In genomic region chr10:128078136-128078969, GRCh38 we compare ENCODE assay signal across 8 cellular contexts. TPM values are rescaled to one million over a fixed set of nuclear protein-coding genes. Genes with fewer than 3 reads are reported as not detected.
DNase-seq lines count a peak whose midpoint lies in the region; ATAC-seq and TF ChIP-seq lines count a peak whose summit lies in the region.

No MANE protein-coding gene starts in this region.

- H3K4me1 Mint-ChIP-seq in CD4-positive, alpha-beta memory T cell = peaks cover 4 to 8% (median 8%) of the 10 kb centered on the region in 4 donors

- H3K27me3 ChIP-seq in CD4-positive, alpha-beta memory T cell (ENCODE audit: insufficient read depth, low read length) = no peaks in the 10 kb centered on the region
- H3K27me3 ChIP-seq in psoas muscle (ENCODE audit: insufficient read depth in 3 of 3, low read length in 2 of 3) = no peaks in the 10 kb centered on the region

- H3K9me3 ChIP-seq in CD4-positive, alpha-beta memory T cell (ENCODE audit: control insufficient read depth in 1 of 2, low read length in 2 of 2) = no peaks in the 10 kb centered on the region
- no peaks in the 10 kb centered on the region for H3K9me3 ChIP-seq in psoas muscle

- H3K27me3 Mint-ChIP-seq in CD4-positive, alpha-beta memory T cell = no peaks in the 10 kb centered on the region

- CTCF ChIA-PET in CD4-positive, alpha-beta memory T cell (lab: Charles Lee; ENCODE audit: partially characterized antibody) = interaction anchor here (0.6 to 10.5 kb wide), 16 partner anchors 8 to 103 kb away, joined by 3 to 91 read pairs (median 4); no protein-coding TSS in a partner anchor

- POLR2A ChIA-PET in CD4-positive, alpha-beta memory T cell (lab: Charles Lee; ENCODE audit: partially characterized antibody) = interaction anchor here (0.7 kb wide), 1 partner anchor 134 kb away, joined by 3 read pairs; no protein-coding TSS in a partner anchor

- ATAC-seq in psoas muscle = peak in 1 of 4 donors; percentile 40

- no peak overlapping the region for H3K27ac Mint-ChIP-seq in CD4-positive, alpha-beta memory T cell

- H3K4me1 ChIP-seq in CD4-positive, alpha-beta memory T cell (ENCODE audit: insufficient read depth, low read length) = no peaks in the 10 kb centered on the region
- H3K4me1 ChIP-seq in psoas muscle = no peaks in the 10 kb centered on the region

- intact Hi-C loops in CD4-positive, alpha-beta memory T cell (cut with micrococcal nuclease) = loop anchor here (1.0 to 10.0 kb wide), 3 partner anchors 46 to 134 kb away; partner anchors contain the start of gene MKI67
- intact Hi-C loops in psoas muscle (cut with DNase I) = no loop called here

- no peaks in the 10 kb centered on the region for H3K9me3 Mint-ChIP-seq in CD4-positive, alpha-beta memory T cell

- no peak overlapping the region for H3K4me3 ChIP-seq in CD4-positive, alpha-beta memory T cell (ENCODE audit: low read length in 2 of 2)
- H3K4me3 ChIP-seq in foreskin fibroblast (ENCODE audit: low read depth in 1 of 2, low read length in 2 of 2) (no peak overlapping the region), psoas muscle (no peak overlapping the region)

- H3K27ac ChIP-seq in CD4-positive, alpha-beta memory T cell (ENCODE audit: low read depth, low read length) = no peak overlapping the region
- no peak overlapping the region for H3K27ac ChIP-seq in psoas muscle

- H3K36me3 Mint-ChIP-seq in CD4-positive, alpha-beta memory T cell = peaks cover 50 to 77% of the 10 kb centered on the region in 2 donors

- TF ChIP-seq CTCF in LNCAP (IDR thresholded peaks at IDR 0.05) (peak; percentile 90), foreskin fibroblast (IDR thresholded peaks at IDR 0.05; ENCODE audit: low read depth, low read length) (peak; percentile 85), psoas muscle (IDR thresholded peaks at IDR 0.05) (peak; percentile 30)

- DNase-seq in CD4-positive, alpha-beta memory T cell = peak in 3 of 5 donors; percentile 35 to 36 (median 35)
- DNase-seq in GM19240 (ENCODE audit: insufficient read length, low spot score) (peak; percentile 29), foreskin fibroblast (peak; percentile 17 to 73), psoas muscle (no peak), COR-L47 (lab: John Stamatoyannopoulos, UW) (no peak), NCI-H2029 (lab: John Stamatoyannopoulos, UW) (no peak)
- DNase-seq in activated CD8-positive, alpha-beta memory T cell treated with anti-CD3 and anti-CD28 coated beads, Interleukin-2, amount 50 U/mL, for 4 hours = peak; percentile 50

- peaks cover 64% of the 10 kb centered on the region for H3K36me3 ChIP-seq in CD4-positive, alpha-beta memory T cell (ENCODE audit: insufficient read depth, low read length)
- H3K36me3 ChIP-seq in psoas muscle (ENCODE audit: insufficient read depth in 1 of 2, low read depth in 1 of 2) = peaks cover 0 to 3% of the 10 kb centered on the region in 2 donors

- WGBS in psoas muscle, 3 donors = 73 to 74% (median 74%) methylated on average over 17 of the region's 17 CpGs

- no peak overlapping the region for H3K4me3 Mint-ChIP-seq in CD4-positive, alpha-beta memory T cell

RNA-seq across cellular contexts. Expression of gene MKI67, which starts 47.9 kb away (rescaled TPM):
- under 1 TPM; 0.17 to 0.93 TPM for total RNA-seq in CD4-positive, alpha-beta memory T cell
- polyA plus RNA-seq in CD4-positive, alpha-beta memory T cell = under 1 TPM in 1 of 2 donors, not detected in 1; 0.11 TPM
- total RNA-seq in psoas muscle = under 1 TPM; 0.02 to 0.84 (median 0.31) TPM
- under 1 TPM in 2 of 3 donors, not detected in 1; 0.06 to 0.07 TPM for polyA plus RNA-seq in psoas muscle

Comparison
In these comparisons a context has a peak if more than half of its experiments do, and no peak if none do; other contexts are left out.
1. DNase-seq: peak in CD4-positive, alpha-beta memory T cell (3 of 5), GM19240 (single experiment), activated CD8-positive, alpha-beta memory T cell treated with anti-CD3 and anti-CD28 coated beads, Interleukin-2, amount 50 U/mL, for 4 hours (single experiment) and foreskin fibroblast (2 of 2); none in psoas muscle (0 of 2), COR-L47 (single experiment) and NCI-H2029 (single experiment).
2. CTCF ChIP-seq: peak in every context shown above with its lines; median percentile 90 in LNCAP; 85 in foreskin fibroblast; 30 in psoas muscle.